Comparison of ENCODE assay signal across 7 cellular contexts in the genomic region with DNA sequence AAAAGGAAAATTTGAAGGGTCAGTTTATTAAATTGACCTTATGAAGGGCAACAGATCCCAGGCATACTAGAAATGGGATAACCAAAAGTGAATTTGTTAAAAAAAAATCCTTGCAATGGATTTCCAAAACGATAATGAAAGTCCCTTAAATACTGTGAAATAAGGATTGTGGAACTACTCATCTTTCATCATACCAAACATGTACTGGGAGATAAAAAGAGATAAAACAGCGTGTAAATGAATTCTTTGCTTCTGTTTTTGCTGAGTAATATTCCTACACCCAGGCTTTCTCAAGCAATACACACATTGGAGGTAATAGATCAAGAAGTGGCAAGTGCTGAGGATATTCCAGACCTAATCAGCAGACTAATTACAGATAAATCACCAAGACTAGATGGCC.
"Had no signal": no experiment of that assay in that cellular context is flagged by ENCODE, and none has a peak within 500 bp of the region (broad histone marks: within the 10 kb centered on the region; RNA-seq: fewer than 3 reads in every experiment).

No MANE protein-coding gene starts in this region.

- H3K36me3 ChIP-seq: HAP-1 had no signal

- DNase-seq: GM23248, GOT3, H7, IMR-90, KG1 had no signal

- H2AFZ ChIP-seq: GM23248 had no signal

- ATAC-seq: HCT116 had no signal

- H3K4me3 ChIP-seq: GM23248, HAP-1 had no signal

- H3K9ac ChIP-seq: GM23248 had no signal

- H3K27ac ChIP-seq: GM23248 had no signal

- H3K9me3 ChIP-seq: HAP-1 had no signal
